In genomic region chr3:62127116-62127515, GRCh38 we compare ENCODE assay signal across 23 cellular contexts.
"Had no signal": no experiment of that assay in that cellular context is flagged by ENCODE, and none has a peak within 500 bp of the region (broad histone marks: within the 10 kb centered on the region; RNA-seq: fewer than 3 reads in every experiment).

No MANE protein-coding gene starts in this region.

- H3K9me3 ChIP-seq: lower lobe of right lung had no signal

- FAIRE-seq: colon, endothelial cell of umbilical vein, frontal cortex, islet of Langerhans, keratinocyte had no signal

- H3K4me3 ChIP-seq: coronary artery, dorsolateral prefrontal cortex, esophagus muscularis mucosa, heart right ventricle, left lung, lower lobe of right lung, mucosa of descending colon had no signal

- H3K4me1 ChIP-seq: foreskin keratinocyte, left lung had no signal

- H3K36me3 ChIP-seq: esophagus muscularis mucosa, left lung, lower lobe of right lung had no signal

- H3K4me3 Mint-ChIP-seq: mesothelial cell of epicardium had no signal

- ATAC-seq: foreskin keratinocyte, heart right ventricle, left cardiac atrium, left lung, left ventricle myocardium superior, mucosa of descending colon had no signal

- H3K36me3 Mint-ChIP-seq: mesothelial cell of epicardium had no signal

- H3K27ac ChIP-seq: coronary artery, dorsolateral prefrontal cortex, esophagus muscularis mucosa, foreskin keratinocyte, heart right ventricle, left lung, lower lobe of right lung had no signal

- DNase-seq: dermis blood vessel endothelial cell; dorsolateral prefrontal cortex; effector CD4-positive, alpha-beta T cell; effector memory CD4-positive, alpha-beta T cell; foreskin keratinocyte; glutamatergic neuron; head of caudate nucleus; heart right ventricle; hippocampal formation; left cardiac atrium; left lung; left ventricle myocardium superior; lower lobe of right lung; mesenchymal stem cell; mucosa of descending colon had no signal

- H3K27ac Mint-ChIP-seq: mesothelial cell of epicardium had no signal

- H3K27me3 ChIP-seq: dorsolateral prefrontal cortex, esophagus muscularis mucosa, foreskin keratinocyte, heart right ventricle, left lung had no signal
